ENCODE assay signal across 1 cellular context in the genomic region with DNA sequence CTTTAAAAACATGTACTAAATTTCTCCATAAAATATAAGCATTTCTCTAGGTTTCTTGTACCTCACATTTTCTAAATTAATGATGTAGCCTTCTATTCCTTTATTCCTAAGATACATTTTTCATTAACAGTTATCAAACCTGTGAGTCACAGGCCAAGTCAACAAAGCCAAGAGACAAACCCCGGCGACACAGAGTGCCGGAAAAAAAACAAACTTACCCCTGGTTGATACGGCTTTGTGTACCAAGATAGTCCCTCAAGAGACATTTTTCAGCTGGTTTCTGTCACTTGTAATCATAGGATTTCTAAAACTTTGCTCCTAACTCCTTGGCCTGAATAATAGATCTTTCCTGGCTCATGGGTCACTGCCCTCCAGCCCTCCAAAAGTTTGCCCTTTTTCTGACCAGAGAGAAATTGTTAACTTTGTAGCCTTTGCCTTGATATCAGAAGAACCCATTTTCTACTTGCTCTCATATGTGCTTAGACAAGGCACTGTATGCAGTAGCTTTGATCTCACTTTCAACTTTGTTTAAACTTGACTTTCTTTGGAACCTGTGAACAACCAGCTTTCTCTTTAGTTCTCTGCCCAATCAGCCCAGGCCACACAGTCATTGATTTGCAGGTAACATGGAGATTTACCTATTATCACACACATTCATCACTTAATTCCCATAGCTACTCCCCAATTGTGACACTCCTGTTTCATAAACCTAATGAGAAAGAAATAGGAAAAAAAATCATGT.
TF ChIP-seq lines count a peak whose summit lies in the region.

No MANE protein-coding gene starts in this region.

TF ChIP-seq in GM23338, 12 proteins besides CTCF, POLR2A, EP300 and RAD21 (continued from another document):
- TF ChIP-seq, protein P1, sequence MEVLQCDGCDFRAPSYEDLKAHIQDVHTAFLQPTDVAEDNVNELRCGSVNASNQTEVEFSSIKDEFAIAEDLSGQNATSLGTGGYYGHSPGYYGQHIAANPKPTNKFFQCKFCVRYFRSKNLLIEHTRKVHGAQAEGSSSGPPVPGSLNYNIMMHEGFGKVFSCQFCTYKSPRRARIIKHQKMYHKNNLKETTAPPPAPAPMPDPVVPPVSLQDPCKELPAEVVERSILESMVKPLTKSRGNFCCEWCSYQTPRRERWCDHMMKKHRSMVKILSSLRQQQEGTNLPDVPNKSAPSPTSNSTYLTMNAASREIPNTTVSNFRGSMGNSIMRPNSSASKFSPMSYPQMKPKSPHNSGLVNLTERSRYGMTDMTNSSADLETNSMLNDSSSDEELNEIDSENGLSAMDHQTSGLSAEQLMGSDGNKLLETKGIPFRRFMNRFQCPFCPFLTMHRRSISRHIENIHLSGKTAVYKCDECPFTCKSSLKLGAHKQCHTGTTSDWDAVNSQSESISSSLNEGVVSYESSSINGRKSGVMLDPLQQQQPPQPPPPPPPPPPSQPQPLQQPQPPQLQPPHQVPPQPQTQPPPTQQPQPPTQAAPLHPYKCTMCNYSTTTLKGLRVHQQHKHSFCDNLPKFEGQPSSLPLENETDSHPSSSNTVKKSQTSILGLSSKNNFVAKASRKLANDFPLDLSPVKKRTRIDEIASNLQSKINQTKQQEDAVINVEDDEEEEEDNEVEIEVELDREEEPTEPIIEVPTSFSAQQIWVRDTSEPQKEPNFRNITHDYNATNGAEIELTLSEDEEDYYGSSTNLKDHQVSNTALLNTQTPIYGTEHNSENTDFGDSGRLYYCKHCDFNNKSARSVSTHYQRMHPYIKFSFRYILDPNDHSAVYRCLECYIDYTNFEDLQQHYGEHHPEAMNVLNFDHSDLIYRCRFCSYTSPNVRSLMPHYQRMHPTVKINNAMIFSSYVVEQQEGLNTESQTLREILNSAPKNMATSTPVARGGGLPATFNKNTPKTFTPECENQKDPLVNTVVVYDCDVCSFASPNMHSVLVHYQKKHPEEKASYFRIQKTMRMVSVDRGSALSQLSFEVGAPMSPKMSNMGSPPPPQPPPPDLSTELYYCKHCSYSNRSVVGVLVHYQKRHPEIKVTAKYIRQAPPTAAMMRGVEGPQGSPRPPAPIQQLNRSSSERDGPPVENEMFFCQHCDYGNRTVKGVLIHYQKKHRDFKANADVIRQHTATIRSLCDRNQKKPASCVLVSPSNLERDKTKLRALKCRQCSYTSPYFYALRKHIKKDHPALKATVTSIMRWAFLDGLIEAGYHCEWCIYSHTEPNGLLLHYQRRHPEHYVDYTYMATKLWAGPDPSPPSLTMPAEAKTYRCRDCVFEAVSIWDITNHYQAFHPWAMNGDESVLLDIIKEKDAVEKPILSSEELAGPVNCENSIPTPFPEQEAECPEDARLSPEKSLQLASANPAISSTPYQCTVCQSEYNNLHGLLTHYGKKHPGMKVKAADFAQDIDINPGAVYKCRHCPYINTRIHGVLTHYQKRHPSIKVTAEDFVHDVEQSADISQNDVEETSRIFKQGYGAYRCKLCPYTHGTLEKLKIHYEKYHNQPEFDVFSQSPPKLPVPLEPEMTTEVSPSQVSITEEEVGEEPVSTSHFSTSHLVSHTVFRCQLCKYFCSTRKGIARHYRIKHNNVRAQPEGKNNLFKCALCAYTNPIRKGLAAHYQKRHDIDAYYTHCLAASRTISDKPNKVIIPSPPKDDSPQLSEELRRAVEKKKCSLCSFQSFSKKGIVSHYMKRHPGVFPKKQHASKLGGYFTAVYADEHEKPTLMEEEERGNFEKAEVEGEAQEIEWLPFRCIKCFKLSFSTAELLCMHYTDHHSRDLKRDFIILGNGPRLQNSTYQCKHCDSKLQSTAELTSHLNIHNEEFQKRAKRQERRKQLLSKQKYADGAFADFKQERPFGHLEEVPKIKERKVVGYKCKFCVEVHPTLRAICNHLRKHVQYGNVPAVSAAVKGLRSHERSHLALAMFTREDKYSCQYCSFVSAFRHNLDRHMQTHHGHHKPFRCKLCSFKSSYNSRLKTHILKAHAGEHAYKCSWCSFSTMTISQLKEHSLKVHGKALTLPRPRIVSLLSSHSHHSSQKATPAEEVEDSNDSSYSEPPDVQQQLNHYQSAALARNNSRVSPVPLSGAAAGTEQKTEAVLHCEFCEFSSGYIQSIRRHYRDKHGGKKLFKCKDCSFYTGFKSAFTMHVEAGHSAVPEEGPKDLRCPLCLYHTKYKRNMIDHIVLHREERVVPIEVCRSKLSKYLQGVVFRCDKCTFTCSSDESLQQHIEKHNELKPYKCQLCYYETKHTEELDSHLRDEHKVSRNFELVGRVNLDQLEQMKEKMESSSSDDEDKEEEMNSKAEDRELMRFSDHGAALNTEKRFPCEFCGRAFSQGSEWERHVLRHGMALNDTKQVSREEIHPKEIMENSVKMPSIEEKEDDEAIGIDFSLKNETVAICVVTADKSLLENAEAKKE (CRISPR knock-in tag; IDR thresholded peaks at IDR 0.05), result no peak
- TF ChIP-seq JUNB (IDR thresholded peaks at IDR 0.05; ENCODE audit: unreplicated experiment), result no peak
- TF ChIP-seq ZNF331 (CRISPR knock-in tag; IDR thresholded peaks at IDR 0.05; ENCODE audit: low read depth), result no peak
- TF ChIP-seq REST (IDR thresholded peaks at IDR 0.05; ENCODE audit: unreplicated experiment), result no peak
- TF ChIP-seq POLR2AphosphoS5 (IDR thresholded peaks at IDR 0.05; ENCODE audit: low read depth), result no peak
- TF ChIP-seq EZH2 (IDR thresholded peaks at IDR 0.05; ENCODE audit: low read depth, unreplicated experiment), result no peak
- no peak for TF ChIP-seq ZNF114 (CRISPR knock-in tag; IDR thresholded peaks at IDR 0.05)
- TF ChIP-seq EZH2phosphoT487 (IDR thresholded peaks at IDR 0.05; ENCODE audit: unreplicated experiment), result no peak
- TF ChIP-seq CREB1 (CRISPR knock-in tag; IDR thresholded peaks at IDR 0.05; ENCODE audit: low read depth), result no peak
- no peak for TF ChIP-seq NANOG (IDR thresholded peaks at IDR 0.05; ENCODE audit: borderline replicate concordance)
- no peak for TF ChIP-seq STAT1 (IDR thresholded peaks at IDR 0.05; ENCODE audit: unreplicated experiment)
